Comparison of ENCODE assay signal across 24 cellular contexts in the genomic region with DNA sequence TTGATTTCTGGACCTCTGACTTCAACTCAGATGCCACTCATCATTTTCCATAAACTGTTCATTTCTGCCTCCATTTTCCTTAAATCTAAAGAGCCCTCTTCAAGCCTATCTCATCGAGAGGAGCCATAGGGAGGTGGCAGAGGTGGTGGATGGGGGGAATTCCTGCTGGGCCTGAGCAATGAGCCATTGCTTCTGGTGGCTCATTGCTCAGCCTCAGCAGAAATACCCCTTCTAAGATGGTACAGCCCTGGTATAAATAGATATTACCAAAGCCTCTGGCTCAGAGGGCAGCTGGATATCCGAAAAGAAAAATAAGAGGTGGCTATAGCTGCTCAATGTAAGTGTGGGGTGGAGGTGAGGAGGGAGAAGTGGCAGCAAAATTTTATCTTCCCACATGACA.
"Had no signal": no experiment of that assay in that cellular context is flagged by ENCODE, and none has a peak within 500 bp of the region (broad histone marks: within the 10 kb centered on the region; RNA-seq: fewer than 3 reads in every experiment).

No MANE protein-coding gene starts in this region.

- H3K9me3 ChIP-seq: esophagus muscularis mucosa, lower lobe of right lung, right atrium auricular region, spleen, tibial nerve had no signal

- FAIRE-seq: bronchial epithelial cell had no signal

- H3K36me3 ChIP-seq: esophagus muscularis mucosa, heart right ventricle, lower lobe of right lung, neural progenitor cell, right atrium auricular region, spleen, tibial nerve, WERI-Rb-1 had no signal

- DNase-seq: activated CD4-positive, alpha-beta T cell treated with anti-CD3 and anti-CD28 coated beads, Interleukin-2, amount 10 ng/mL, durations not matched to agents 7 days and 5 days; activated CD4-positive, CD25-positive, alpha-beta regulatory T cell treated with anti-CD3 and anti-CD28 coated beads, Interleukin-2, amount 50 U/mL, for 72 hours; activated CD8-positive, alpha-beta T cell treated with anti-CD3 and anti-CD28 coated beads for 36 hours; activated naive CD4-positive, alpha-beta T cell; activated T-cell treated with anti-CD3 and anti-CD28 coated beads, Interleukin-2, amount 50 U/mL, for 48 hours; anterior cingulate cortex; dermis blood vessel endothelial cell; effector CD4-positive, alpha-beta T cell; foreskin melanocyte; heart right ventricle; kidney glomerular epithelial cell; lower lobe of right lung; mesenchymal stem cell; natural killer cell; spleen; stimulated activated naive CD4-positive, alpha-beta T cell treated with Interleukin-2 at 50 U/mL for 16 hours; T1000; WERI-Rb-1 had no signal

- H3K27me3 ChIP-seq: esophagus muscularis mucosa, heart right ventricle, neural progenitor cell, right atrium auricular region, spleen, tibial nerve had no signal

- H3K4me2 ChIP-seq: neural progenitor cell had no signal

- H3K4me1 ChIP-seq: esophagus muscularis mucosa, heart right ventricle, lower lobe of right lung, neural progenitor cell, right atrium auricular region, spleen, tibial nerve had no signal

- ATAC-seq: activated CD8-positive, alpha-beta T cell treated with anti-CD3 and anti-CD28 coated beads for 36 hours; heart right ventricle; left lobe of liver; lower lobe of right lung; natural killer cell had no signal

- H3K27ac ChIP-seq: esophagus muscularis mucosa, heart right ventricle, lower lobe of right lung, neural progenitor cell, right atrium auricular region, spleen, tibial nerve, WERI-Rb-1 had no signal

- H3K9ac ChIP-seq: neural progenitor cell had no signal

- H3K4me3 ChIP-seq: esophagus muscularis mucosa, heart right ventricle, lower lobe of right lung, neural progenitor cell, right atrium auricular region, spleen, tibial nerve had no signal
